23 cellular contexts compared by ENCODE assay signal in the genomic region with DNA sequence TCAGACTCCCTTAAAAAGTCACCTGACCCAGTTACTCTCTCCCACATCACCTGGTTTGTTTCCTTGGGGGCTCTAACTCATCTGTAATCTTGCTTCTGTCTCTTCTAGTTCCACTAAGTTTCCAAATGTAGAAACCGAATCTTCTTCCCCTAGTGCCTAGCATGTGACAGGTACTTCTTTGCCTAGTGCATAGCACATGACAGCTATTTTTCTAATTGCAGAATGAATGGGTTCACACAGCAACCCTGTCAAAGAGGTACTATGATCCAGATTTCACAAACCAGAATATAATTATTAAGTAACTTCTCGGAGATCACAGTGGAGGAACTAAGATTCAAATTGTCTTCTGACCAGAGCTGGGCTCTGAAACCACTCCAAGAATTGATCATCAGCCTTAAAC.
"Had no signal": no experiment of that assay in that cellular context is flagged by ENCODE, and none has a peak within 500 bp of the region (broad histone marks: within the 10 kb centered on the region; RNA-seq: fewer than 3 reads in every experiment).

No MANE protein-coding gene starts in this region.

- H3K27ac ChIP-seq: neutrophil, pancreas, prostate gland, right lobe of liver, sigmoid colon, stomach, thoracic aorta, thyroid gland, transverse colon, vagina had no signal

- H3K9me3 ChIP-seq: neutrophil, pancreas, prostate gland, right lobe of liver, sigmoid colon, stomach, thoracic aorta, thyroid gland, transverse colon, vagina had no signal

- H3K4me1 ChIP-seq: prostate gland, thyroid gland had no signal

- H3K27me3 ChIP-seq: neutrophil, pancreas, right lobe of liver, sigmoid colon, stomach, thyroid gland, transverse colon, vagina had no signal

- H3K36me3 ChIP-seq: prostate gland had no signal

- H3K4me3 ChIP-seq: pancreas, prostate gland, right lobe of liver, sigmoid colon, stomach, thoracic aorta, thyroid gland, transverse colon, vagina had no signal

- ATAC-seq: naive thymus-derived CD8-positive, alpha-beta T cell; natural killer cell treated with Interleukin-12 subunit alpha and Interleukin-12 subunit beta and Interleukin-15 and Interleukin-18, amount 100 ng/mL, for 72 hours; pancreas; right cardiac atrium; right lobe of liver; stimulated activated effector memory CD8-positive, alpha-beta T cell treated with anti-CD3 and anti-CD28 coated beads, Interleukin-12 subunit alpha, Interleukin-12 subunit beta, amount 100 ng/mL, for 72 hours; stimulated activated naive B cell treated with anti-CD40 and anti-IgM and Interleukin-4, amounts not matched to agents 10 μg/mL and 1 μg/mL and 100 μg/mL, for 72 hours had no signal

- DNase-seq: naive thymus-derived CD8-positive, alpha-beta T cell; nephron progenitor cell; nucleus accumbens; pancreas; right cardiac atrium; right lobe of liver; sigmoid colon; small intestine; stimulated activated CD4-positive, alpha-beta T cell treated with anti-CD3 and anti-CD28 coated beads, Interleukin-15, amount 100 ng/mL, for 24 hours; stimulated activated CD4-positive, alpha-beta T cell treated with anti-CD3 and anti-CD28 coated beads, Interleukin-2, amount 100 ng/mL, for 24 hours; stimulated activated CD4-positive, alpha-beta T cell treated with anti-CD3 and anti-CD28 coated beads, Interleukin-2, amount 100 ng/mL, for 48 hours; stimulated activated CD4-positive, alpha-beta T cell treated with anti-CD3 and anti-CD28 coated beads, Interleukin-4, amount 100 ng/mL, for 24 hours; stimulated activated naive B cell treated with anti-CD40 and anti-IgM and Interleukin-4, amounts not matched to agents 10 μg/mL and 1 μg/mL and 100 μg/mL, for 72 hours; stimulated activated naive CD4-positive, alpha-beta T cell treated with Interleukin-2 at 50 U/mL for 16 hours; stomach; thyroid gland; transverse colon had no signal
